In the genomic region with DNA sequence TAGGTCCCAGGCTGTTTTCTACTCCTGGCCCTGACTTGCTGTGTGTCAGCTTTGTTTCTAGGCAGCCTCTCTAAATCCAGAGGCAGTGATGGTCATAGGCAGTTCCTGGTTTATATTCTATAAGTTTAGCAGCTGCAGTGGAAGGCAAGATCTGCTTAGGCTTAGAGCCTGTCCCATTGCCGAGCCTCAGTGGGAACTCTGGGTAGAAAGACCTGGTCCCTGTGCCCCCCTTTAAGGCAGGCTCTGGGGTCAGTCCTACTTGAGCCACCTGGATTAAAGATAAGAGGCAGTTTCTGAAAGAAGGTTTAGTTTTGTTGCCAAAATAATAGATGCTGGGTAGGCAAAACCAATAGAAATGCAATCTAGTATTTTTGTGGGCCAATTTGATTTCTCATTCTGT, we compare ENCODE assay signal across 10 cellular contexts. TPM values are rescaled to one million over a fixed set of nuclear protein-coding genes. Genes with fewer than 3 reads are reported as not detected.
DNase-seq lines count a peak whose midpoint lies in the region; ATAC-seq and TF ChIP-seq lines count a peak whose summit lies in the region.
"Had no signal": no experiment of that assay in that cellular context is flagged by ENCODE, and none has a peak within 500 bp of the region (broad histone marks: within the 10 kb centered on the region; RNA-seq: fewer than 3 reads in every experiment).

No MANE protein-coding gene starts in this region.

- peaks cover 27% of the 10 kb centered on the region for H3K4me1 ChIP-seq in PC-3 (ENCODE audit: insufficient read depth, low read length)
- H3K4me1 ChIP-seq in naive thymus-derived CD4-positive, alpha-beta T cell (ENCODE audit: control insufficient read depth in 2 of 2, insufficient read depth in 2 of 2, low read length in 2 of 2), result peaks cover 14 to 24% of the 10 kb centered on the region in 2 donors
- H3K4me1 ChIP-seq: parathyroid adenoma had no signal

- no peaks in the 10 kb centered on the region for H3K9me2 ChIP-seq in PC-3 (replicated peaks; ENCODE audit: low read length)

- H3K4me3 Mint-ChIP-seq in chondrocyte (ENCODE audit: unreplicated experiment), result no peak overlapping the region
- H3K4me3 Mint-ChIP-seq in naive thymus-derived CD4-positive, alpha-beta T cell, result peak overlapping the region in 1 of 10 donors; percentile 69

- peaks cover 5% of the 10 kb centered on the region for H3K36me3 ChIP-seq in PC-3 (ENCODE audit: low read depth, low read length)
- H3K36me3 ChIP-seq in naive thymus-derived CD4-positive, alpha-beta T cell (ENCODE audit: control insufficient read depth in 2 of 3, insufficient read depth in 3 of 3, low read length in 3 of 3), result peaks cover 0 to 44% (median 8%) of the 10 kb centered on the region in 3 experiments

- H2AFZ ChIP-seq in PC-3 (ENCODE audit: low read length), result no peak overlapping the region
- H2AFZ ChIP-seq: parathyroid adenoma had no signal

- intact Hi-C loops in PC-3 (cut with micrococcal nuclease), result loop anchor here (1.0 to 2.0 kb wide), 3 partner anchors 14 to 144 kb away; a partner anchor contains a TSS
- intact Hi-C loops in naive thymus-derived CD4-positive, alpha-beta T cell (cut with micrococcal nuclease), result loop anchor here (1.0 to 5.0 kb wide), 5 partner anchors 13 to 145 kb away; a partner anchor contains a TSS
- intact Hi-C loops in dorsolateral prefrontal cortex (cut with DNase I), result no loop called here

- no peak for ATAC-seq in PC-3
- ATAC-seq in naive thymus-derived CD4-positive, alpha-beta T cell, result no peak

- H3K79me2 ChIP-seq in PC-3 (ENCODE audit: low read length), result 0 out of 2 replicates have a peak, but pooled peaks cover 5% of the 10 kb centered on the region
- H3K79me2 ChIP-seq: parathyroid adenoma had no signal

- H3K4me3 ChIP-seq in PC-3 (ENCODE audit: low read length) (peak overlapping the region; percentile 30), dorsolateral prefrontal cortex (no peak overlapping the region)
- H3K4me3 ChIP-seq in naive thymus-derived CD4-positive, alpha-beta T cell (ENCODE audit: low read length), result no peak overlapping the region

- H3K4me2 ChIP-seq in PC-3 (ENCODE audit: low read length), result peak overlapping the region; percentile 75

- H3K27me3 Mint-ChIP-seq in chondrocyte (ENCODE audit: low read depth), result no peaks in the 10 kb centered on the region
- no peaks in the 10 kb centered on the region for H3K27me3 Mint-ChIP-seq in naive thymus-derived CD4-positive, alpha-beta T cell

- H4K20me1 ChIP-seq in PC-3 (ENCODE audit: low read length), result 0 out of 2 replicates have a peak, but pooled peaks cover 6% of the 10 kb centered on the region

- DNase-seq in PC-3, result no peak
- DNase-seq in chondrocyte (ENCODE audit: low spot score), result no peak
- no peak for DNase-seq in naive thymus-derived CD4-positive, alpha-beta T cell
- no peak for DNase-seq in dorsolateral prefrontal cortex
- no peak for DNase-seq in central memory CD4-positive, alpha-beta T cell
- no peak for DNase-seq in iPS-NIHi7 (ENCODE audit: extremely low spot score)
- no peak for DNase-seq in HCEC 1CT
- DNase-seq: activated CD8-positive, alpha-beta memory T cell treated with anti-CD3 and anti-CD28 coated beads, Interleukin-2, amount 50 U/mL, for 48 hours had no signal

- POLR2A ChIA-PET in PC-3 (lab: Charles Lee; ENCODE audit: unreplicated experiment), result interaction anchor here (0.6 kb wide), 1 partner anchor 13 kb away, joined by 4 read pairs; a partner anchor contains a TSS
- POLR2A ChIA-PET in naive thymus-derived CD4-positive, alpha-beta T cell (lab: Charles Lee), result interaction anchor here (0.9 to 1.9 kb wide), 4 partner anchors 14 to 145 kb away, joined by 3 to 10 read pairs (median 4); a partner anchor contains a TSS

- H3K9ac ChIP-seq in PC-3 (ENCODE audit: low read length), result no peak overlapping the region
- H3K9ac ChIP-seq: parathyroid adenoma had no signal

- H3K9me3 Mint-ChIP-seq in chondrocyte (ENCODE audit: low read depth), result no peaks in the 10 kb centered on the region
- H3K9me3 Mint-ChIP-seq in naive thymus-derived CD4-positive, alpha-beta T cell, result peaks cover 0 to 5% (median 0%) of the 10 kb centered on the region in 11 donors

- peaks cover 22% of the 10 kb centered on the region for H3K4me1 Mint-ChIP-seq in chondrocyte (ENCODE audit: low read depth)
- H3K4me1 Mint-ChIP-seq in naive thymus-derived CD4-positive, alpha-beta T cell, result peaks cover 6 to 34% (median 17%) of the 10 kb centered on the region in 7 donors

- H3K27me3 ChIP-seq in PC-3 (ENCODE audit: low read length) (no peaks in the 10 kb centered on the region), dorsolateral prefrontal cortex (no peaks in the 10 kb centered on the region)
- H3K27me3 ChIP-seq in naive thymus-derived CD4-positive, alpha-beta T cell (ENCODE audit: control insufficient read depth in 2 of 2, insufficient read depth in 2 of 2, low read length in 2 of 2), result no peaks in the 10 kb centered on the region

- BruUV-seq in PC-3 (replicated peaks; lab: Mats Ljungman, UMichigan), result no TSS peak

- no peaks in the 10 kb centered on the region for H3K9me3 ChIP-seq in PC-3 (ENCODE audit: low read length)
- no peaks in the 10 kb centered on the region for H3K9me3 ChIP-seq in naive thymus-derived CD4-positive, alpha-beta T cell (ENCODE audit: control insufficient read depth in 2 of 3, low read length in 3 of 3)

- H3K27ac Mint-ChIP-seq in chondrocyte (ENCODE audit: unreplicated experiment), result peak overlapping the region; percentile 92
- peak overlapping the region in 8 of 9 donors; percentile 8 to 87 (median 75) for H3K27ac Mint-ChIP-seq in naive thymus-derived CD4-positive, alpha-beta T cell

- H3K27ac ChIP-seq in C4-2B (peak overlapping the region; percentile 83), PC-3 (ENCODE audit: low read length) (peak overlapping the region; percentile 90), dorsolateral prefrontal cortex (peak overlapping the region in 15 of 59 donors; percentile 4 to 65 (median 29))
- H3K27ac ChIP-seq in naive thymus-derived CD4-positive, alpha-beta T cell (ENCODE audit: low read depth, low read length), result peak overlapping the region; percentile 8
- H3K27ac ChIP-seq: parathyroid adenoma had no signal

- peaks cover 9% of the 10 kb centered on the region for H3F3A ChIP-seq in PC-3 (ENCODE audit: low read length, unreplicated experiment)

- peaks cover 20% of the 10 kb centered on the region for H3K36me3 Mint-ChIP-seq in chondrocyte (ENCODE audit: low read depth)
- H3K36me3 Mint-ChIP-seq in naive thymus-derived CD4-positive, alpha-beta T cell, result peaks cover 21 to 61% (median 57%) of the 10 kb centered on the region in 5 donors

- no peak for TF ChIP-seq CTCF in C4-2B (conservative IDR thresholded peaks at IDR 0.05)
- TF ChIP-seq CTCF in PC-3 (conservative IDR thresholded peaks at IDR 0.05; ENCODE audit: low read depth, low read length), result no peak
- TF ChIP-seq CTCF in chondrocyte (IDR thresholded peaks at IDR 0.05), result no peak
- no peak for TF ChIP-seq CTCF in dorsolateral prefrontal cortex (IDR thresholded peaks at IDR 0.05 in 54 of 56, conservative IDR thresholded peaks at IDR 0.05 in 2 of 56; ENCODE audit: low read depth in 1 of 56, partially characterized antibody in 56 of 56)

- CTCF ChIA-PET in PC-3 (lab: Charles Lee), result interaction anchor here (1.4 kb wide), 1 partner anchor 13 kb away, joined by 13 read pairs; a partner anchor contains a TSS
- CTCF ChIA-PET in naive thymus-derived CD4-positive, alpha-beta T cell (lab: Charles Lee), result interaction anchor here (0.7 to 1.5 kb wide), 3 partner anchors 44 to 128 kb away, joined by 3 to 6 read pairs (median 3); no protein-coding TSS in a partner anchor

RNA-seq across cellular contexts. Expression of a gene that starts 13.6 kb away (rescaled TPM):
- 31.7 and 32.2 TPM in 2 replicates for total RNA-seq in PC-3 (2014; rRNA removed)
- total RNA-seq in chondrocyte, result 18.8 to 24.3 TPM (median 20.5 TPM) in 3 replicates
- 10 to 100 TPM; 22.4 to 41.0 (median 29.8) TPM for total RNA-seq in naive thymus-derived CD4-positive, alpha-beta T cell
- polyA plus RNA-seq in naive thymus-derived CD4-positive, alpha-beta T cell, result 10 to 100 TPM; 21.5 to 22.0 TPM
- 10 to 100 TPM; 15.7 to 40.4 (median 28.3) TPM for total RNA-seq in dorsolateral prefrontal cortex

Comparison
In these comparisons a context has a peak if more than half of its experiments do, and no peak if none do; other contexts are left out.
1. intact Hi-C loops: an anchor here in PC-3 (1.0 to 2.0 kb wide) and naive thymus-derived CD4-positive, alpha-beta T cell (1.0 to 5.0 kb wide); none called in dorsolateral prefrontal cortex.